8 cellular contexts compared by ENCODE assay signal in the genomic region with DNA sequence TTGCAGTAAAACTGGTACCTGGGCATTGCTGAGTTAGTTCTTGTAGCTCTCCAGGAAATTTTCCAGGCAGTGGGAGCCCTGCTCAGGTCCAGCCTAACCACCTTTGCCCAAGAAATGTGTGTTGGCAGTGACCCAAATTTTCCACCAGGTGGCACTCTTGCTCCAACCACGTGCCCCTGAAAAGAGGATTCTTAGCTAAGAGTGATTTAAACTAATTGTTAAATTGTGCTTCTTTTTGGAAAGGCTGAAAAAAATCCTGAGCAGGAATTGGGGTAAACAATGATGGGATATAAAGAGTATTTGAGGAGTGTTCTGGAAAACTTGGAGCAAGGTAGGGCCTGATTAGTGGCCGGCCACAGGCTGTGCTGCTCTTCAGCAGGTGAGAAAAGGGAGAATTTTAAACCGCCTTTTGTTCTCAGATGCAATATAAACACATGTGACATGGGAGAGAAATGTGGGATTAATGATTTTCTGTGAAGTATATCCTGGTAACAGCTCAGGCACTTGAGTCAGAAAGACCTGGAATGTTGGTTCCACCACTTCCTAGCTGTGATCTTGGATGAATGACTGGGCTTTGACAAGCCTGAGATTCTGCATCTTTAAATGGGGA.
DNase-seq lines count a peak whose midpoint lies in the region; TF ChIP-seq lines count a peak whose summit lies in the region.

No MANE protein-coding gene starts in this region.

- H3K36me3 Mint-ChIP-seq in activated naive CD8-positive, alpha-beta T cell: no peaks in the 10 kb centered on the region

- H3K4me3 ChIP-seq in trophoblast cell (ENCODE audit: low read depth, low read length): no peak overlapping the region

- intact Hi-C loops in head of caudate nucleus (cut with DNase I): loop anchor here (5.0 to 10.0 kb wide), 4 partner anchors 105 to 553 kb away; no protein-coding TSS in a partner anchor

- H3K79me1 ChIP-seq in trophoblast cell (ENCODE audit: low read length): no peaks in the 10 kb centered on the region

- peak overlapping the region; percentile 31 for H3K27ac Mint-ChIP-seq in activated naive CD8-positive, alpha-beta T cell

- H4K8ac ChIP-seq in trophoblast cell (ENCODE audit: low read depth, low read length): no peak overlapping the region

- H2BK12ac ChIP-seq in trophoblast cell (ENCODE audit: low read length): no peak overlapping the region

- peaks cover 9% of the 10 kb centered on the region for H3K9me3 ChIP-seq in trophoblast cell (ENCODE audit: insufficient read depth, low read depth, low read length)

- H2BK5ac ChIP-seq in trophoblast cell (ENCODE audit: low read depth, low read length, poor library complexity): no peak overlapping the region

- peak; percentile 92 for TF ChIP-seq CTCF in LNCAP (IDR thresholded peaks at IDR 0.05)

- no peak overlapping the region for H3K23ac ChIP-seq in trophoblast cell (ENCODE audit: low read length)

- H3K18ac ChIP-seq in trophoblast cell (ENCODE audit: low read length): no peak overlapping the region

- H3K36me3 ChIP-seq in trophoblast cell (ENCODE audit: control insufficient read depth in 1 of 2, insufficient read depth in 2 of 2, low read length in 2 of 2): no peaks in the 10 kb centered on the region

- H3K14ac ChIP-seq in trophoblast cell (ENCODE audit: low read length): no peak overlapping the region

- no peak overlapping the region for H2AK5ac ChIP-seq in trophoblast cell (ENCODE audit: low read length)

- H3K4me3 Mint-ChIP-seq in activated naive CD8-positive, alpha-beta T cell: no peak overlapping the region

- H3K27me3 Mint-ChIP-seq in activated naive CD8-positive, alpha-beta T cell: no peaks in the 10 kb centered on the region

- no peak overlapping the region for H3K9ac ChIP-seq in trophoblast cell (ENCODE audit: low read length)

- H3K79me2 ChIP-seq in trophoblast cell (ENCODE audit: control insufficient read depth, insufficient read depth, low read length, poor library complexity): no peaks in the 10 kb centered on the region

- H4K12ac ChIP-seq in trophoblast cell (ENCODE audit: low read depth, low read length): no peak overlapping the region

- no peak overlapping the region for H3K4me2 ChIP-seq in trophoblast cell (ENCODE audit: low read length)

- DNase-seq in NCI-H1436 (lab: John Stamatoyannopoulos, UW) (peak; percentile 70), NCI-H1436 treated with DMSO at 0.1 percent for 48 hours (lab: John Stamatoyannopoulos, UW) (no peak), SW480 (ENCODE audit: low spot score) (peak; percentile 54), head of caudate nucleus (peak; percentile 58 to 94 (median 84)), trophoblast cell (peak; percentile 44 to 90), ureter (ENCODE audit: low spot score) (peak; percentile 86)

- H3K4me1 Mint-ChIP-seq in activated naive CD8-positive, alpha-beta T cell (ENCODE audit: low read depth): peaks cover 39% of the 10 kb centered on the region

- H3K27ac ChIP-seq in trophoblast cell (ENCODE audit: low read depth, low read length): no peak overlapping the region

- no peaks in the 10 kb centered on the region for H3K9me3 Mint-ChIP-seq in activated naive CD8-positive, alpha-beta T cell (ENCODE audit: low read depth)

- no peak overlapping the region for H3K4ac ChIP-seq in trophoblast cell (ENCODE audit: low read depth, low read length)

- no peak overlapping the region for H2BK120ac ChIP-seq in trophoblast cell (ENCODE audit: insufficient read depth, low read length, poor library complexity)

- no peaks in the 10 kb centered on the region for H3K27me3 ChIP-seq in trophoblast cell (ENCODE audit: insufficient read depth, low read length)

- no CpG with 5 or more reads among the region's 3 CpGs for WGBS in trophoblast cell (ENCODE audit: extremely low coverage, insufficient coverage, insufficient read length)

- peaks cover 0 to 6% of the 10 kb centered on the region in 2 experiments for H3K4me1 ChIP-seq in trophoblast cell (ENCODE audit: control insufficient read depth in 1 of 2, insufficient read depth in 2 of 2, low read length in 2 of 2)

- no peak overlapping the region for H2AFZ ChIP-seq in trophoblast cell (ENCODE audit: insufficient read depth, low read length, poor library complexity)

- no peak overlapping the region for H4K91ac ChIP-seq in trophoblast cell (ENCODE audit: low read depth, low read length)
